In genomic region chr13:97239943-97240788, GRCh38 we compare ENCODE assay signal across 22 cellular contexts. TPM values are rescaled to one million over a fixed set of nuclear protein-coding genes. Genes with fewer than 3 reads are reported as not detected.
DNase-seq lines count a peak whose midpoint lies in the region; ATAC-seq and TF ChIP-seq lines count a peak whose summit lies in the region.
"Had no signal": no experiment of that assay in that cellular context is flagged by ENCODE, and none has a peak within 500 bp of the region (broad histone marks: within the 10 kb centered on the region; RNA-seq: fewer than 3 reads in every experiment).

No MANE protein-coding gene starts in this region.

- H3K36me3 ChIP-seq in breast epithelium, result no peaks in the 10 kb centered on the region
- H3K36me3 ChIP-seq in mammary epithelial cell (ENCODE audit: insufficient read depth, low read length), result no peaks in the 10 kb centered on the region
- H3K36me3 ChIP-seq in left ventricle myocardium inferior, result no peaks in the 10 kb centered on the region
- H3K36me3 ChIP-seq in osteoblast (ENCODE audit: insufficient read depth, low read length), result no peaks in the 10 kb centered on the region
- H3K36me3 ChIP-seq in upper lobe of right lung, result no peaks in the 10 kb centered on the region
- peaks cover 0 to 4% (median 0%) of the 10 kb centered on the region in 6 donors for H3K36me3 ChIP-seq in spleen

- WGBS in mammary epithelial cell (ENCODE audit: low coverage, missing lambda C conversion rate), result 60% methylated on average over 3 of the region's 3 CpGs
- WGBS in spleen, 5 donors, result 86 to 97% (median 93%) methylated on average over 3 of the region's 3 CpGs

- peaks cover 42% of the 10 kb centered on the region for H3K4me1 Mint-ChIP-seq in nephron progenitor cell

- H3K9me3 ChIP-seq in breast epithelium (no peaks in the 10 kb centered on the region), mammary epithelial cell (replicated peaks; ENCODE audit: insufficient read depth, low read length) (no peaks in the 10 kb centered on the region), left ventricle myocardium inferior (replicated peaks) (no peaks in the 10 kb centered on the region), osteoblast (ENCODE audit: low read depth, low read length) (no peaks in the 10 kb centered on the region), upper lobe of right lung (no peaks in the 10 kb centered on the region), spleen (no peaks in the 10 kb centered on the region)

- no peak for DNase-seq in breast epithelium (ENCODE audit: low spot score in 2 of 2)
- no peak for DNase-seq in mammary epithelial cell
- DNase-seq in left ventricle myocardium inferior, result no peak
- peak; percentile 59 for DNase-seq in osteoblast (ENCODE audit: insufficient read length, low spot score, missing footprints)
- no peak for DNase-seq in upper lobe of right lung
- DNase-seq in spleen, result no peak
- DNase-seq in T-helper 2 cell, result no peak
- no peak for DNase-seq in nephron progenitor cell
- DNase-seq: activated CD4-positive, alpha-beta T cell treated with anti-CD3 and anti-CD28 coated beads for 48 hours; activated T-cell treated with anti-CD3 and anti-CD28 coated beads, Interleukin-2, amount 50 U/mL, for 1 hour; DND-41; hippocampal formation; MV-4-11; NCI-H2171 treated with DMSO at 0.1 percent for 48 hours; NK-92 treated with Interleukin-12 subunit alpha and Interleukin-12 subunit beta, amount 100 ng/mL, for 24 hours; SHP77; T-helper 9 cell had no signal

- H3K79me2 ChIP-seq in mammary epithelial cell (ENCODE audit: insufficient read depth, low read length) (peaks cover 87% of the 10 kb centered on the region), osteoblast (ENCODE audit: insufficient read depth, low read length) (peaks cover 69% of the 10 kb centered on the region)

- H2AFZ ChIP-seq in mammary epithelial cell (ENCODE audit: low read depth, low read length), result no peak overlapping the region
- no peak overlapping the region for H2AFZ ChIP-seq in osteoblast (ENCODE audit: low read length)

- H3K4me3 ChIP-seq in breast epithelium (no peak overlapping the region), mammary epithelial cell (replicated peaks in 1 of 3; ENCODE audit: insufficient read depth in 1 of 3, low read depth in 2 of 3, low read length in 3 of 3) (no peak overlapping the region), left ventricle myocardium inferior (peak overlapping the region; percentile 5), osteoblast (ENCODE audit: insufficient read depth, low read length) (no peak overlapping the region), upper lobe of right lung (no peak overlapping the region), spleen (no peak overlapping the region)

- TF ChIP-seq POLR2A in breast epithelium (IDR thresholded peaks at IDR 0.05) (no peak), spleen (IDR thresholded peaks at IDR 0.05) (no peak)

- no peak overlapping the region for H3K9ac ChIP-seq in mammary epithelial cell (ENCODE audit: insufficient read depth, low read length)

- in situ Hi-C loops in mammary epithelial cell (cut with MboI; ENCODE audit: low sequenced_read_pairs in 2 of 2), result no loop called here

- no peaks in the 10 kb centered on the region for H4K20me1 ChIP-seq in mammary epithelial cell (ENCODE audit: insufficient read depth, low read length)
- peaks cover 49% of the 10 kb centered on the region for H4K20me1 ChIP-seq in osteoblast (ENCODE audit: insufficient read depth, low read length)

- H3K4me1 ChIP-seq in breast epithelium, result peaks cover 12 to 28% of the 10 kb centered on the region in 2 donors
- peaks cover 21% of the 10 kb centered on the region for H3K4me1 ChIP-seq in mammary epithelial cell (ENCODE audit: insufficient read depth, low read length)
- peaks cover 100% of the 10 kb centered on the region for H3K4me1 ChIP-seq in left ventricle myocardium inferior
- H3K4me1 ChIP-seq in osteoblast (ENCODE audit: insufficient read depth, low read length), result peaks cover 15% of the 10 kb centered on the region
- H3K4me1 ChIP-seq in upper lobe of right lung, result peaks cover 86% of the 10 kb centered on the region
- peaks cover 11 to 76% (median 40%) of the 10 kb centered on the region in 6 donors for H3K4me1 ChIP-seq in spleen

- TF ChIP-seq CTCF in breast epithelium (IDR thresholded peaks at IDR 0.05) (no peak), mammary epithelial cell (conservative IDR thresholded peaks at IDR 0.05 in 1 of 2, IDR thresholded peaks at IDR 0.05 in 1 of 2; ENCODE audit: extremely low read depth in 1 of 2, insufficient read depth in 1 of 2, low read depth in 1 of 2, low read length in 2 of 2) (no peak), left ventricle myocardium inferior (IDR thresholded peaks at IDR 0.05; ENCODE audit: borderline replicate concordance) (no peak), osteoblast (IDR thresholded peaks at IDR 0.05; ENCODE audit: extremely low read depth, low read depth, low read length) (no peak), upper lobe of right lung (IDR thresholded peaks at IDR 0.05) (no peak), spleen (IDR thresholded peaks at IDR 0.05 in 8 of 11, conservative IDR thresholded peaks at IDR 0.05 in 3 of 11) (no peak), nephron progenitor cell (IDR thresholded peaks at IDR 0.05) (no peak)

- peaks cover 20% of the 10 kb centered on the region for H3K36me3 Mint-ChIP-seq in nephron progenitor cell (ENCODE audit: low read depth)

- H3K4me2 ChIP-seq in mammary epithelial cell (ENCODE audit: insufficient read depth, low read depth, low read length) (no peak overlapping the region), osteoblast (ENCODE audit: insufficient read depth, low read length) (no peak overlapping the region)

- H3K27ac Mint-ChIP-seq in nephron progenitor cell, result no peak overlapping the region
- H3K27ac Mint-ChIP-seq: stimulated activated effector memory CD8-positive, alpha-beta T cell treated with anti-CD3 and anti-CD28 coated beads, Interleukin-12 subunit alpha, Interleukin-12 subunit beta, amount 100 ng/mL, for 72 hours had no signal

- no TSS peak for BruUV-seq in mammary epithelial cell (replicated peaks; lab: Mats Ljungman, UMichigan)

- dilution Hi-C loops in mammary epithelial cell (cut with HindIII; ENCODE audit: low sequenced_read_pairs), result loop anchor here (5.0 kb wide), 2 partner anchors 57 to 58 kb away; no protein-coding TSS in a partner anchor

- no peaks in the 10 kb centered on the region for H3K27me3 Mint-ChIP-seq in nephron progenitor cell (ENCODE audit: low read depth, poor library complexity)

- peaks cover 4% of the 10 kb centered on the region for H3K9me3 Mint-ChIP-seq in nephron progenitor cell
- H3K9me3 Mint-ChIP-seq: stimulated activated effector memory CD8-positive, alpha-beta T cell treated with anti-CD3 and anti-CD28 coated beads, Interleukin-12 subunit alpha, Interleukin-12 subunit beta, amount 100 ng/mL, for 72 hours had no signal

- ATAC-seq in upper lobe of right lung, result no peak
- ATAC-seq: HCT116; stimulated activated effector memory CD8-positive, alpha-beta T cell treated with anti-CD3 and anti-CD28 coated beads, Interleukin-12 subunit alpha, Interleukin-12 subunit beta, amount 100 ng/mL, for 72 hours had no signal

- intact Hi-C loops in breast epithelium (cut with DNase I; ENCODE audit: low total_unique reads) (no loop called here), mammary epithelial cell (cut with micrococcal nuclease) (no loop called here), left ventricle myocardium inferior (cut with micrococcal nuclease) (no loop called here), upper lobe of right lung (cut with DNase I) (no loop called here), spleen (cut with DNase I; ENCODE audit: low total_unique reads) (no loop called here)

- H3K27ac ChIP-seq in breast epithelium, result peak overlapping the region; percentile 74 to 84
- H3K27ac ChIP-seq in mammary epithelial cell (ENCODE audit: insufficient read depth, low read depth, low read length), result no peak overlapping the region
- peak overlapping the region; percentile 85 for H3K27ac ChIP-seq in left ventricle myocardium inferior (replicated peaks)
- no peak overlapping the region for H3K27ac ChIP-seq in osteoblast (ENCODE audit: low read depth, low read length)
- peak overlapping the region; percentile 49 for H3K27ac ChIP-seq in upper lobe of right lung
- H3K27ac ChIP-seq in spleen, result no peak overlapping the region
- H3K27ac ChIP-seq: 22Rv1, C4-2B, epithelial cell of prostate had no signal

- CTCF ChIA-PET in mammary epithelial cell (lab: Charles Lee; ENCODE audit: low non-redundant PET), result no interaction called here

- H3K27me3 ChIP-seq in breast epithelium (no peaks in the 10 kb centered on the region), mammary epithelial cell (ENCODE audit: insufficient read depth, low read length) (no peaks in the 10 kb centered on the region), left ventricle myocardium inferior (ENCODE audit: low read depth) (no peaks in the 10 kb centered on the region), osteoblast (ENCODE audit: insufficient read depth, low read length) (no peaks in the 10 kb centered on the region), upper lobe of right lung (no peaks in the 10 kb centered on the region), spleen (replicated peaks in 1 of 7) (peaks cover 0 to 58% (median 0%) of the 10 kb centered on the region in 7 donors)

- H3K4me3 Mint-ChIP-seq in nephron progenitor cell, result no peak overlapping the region
- H3K4me3 Mint-ChIP-seq: stimulated activated effector memory CD8-positive, alpha-beta T cell treated with anti-CD3 and anti-CD28 coated beads, Interleukin-12 subunit alpha, Interleukin-12 subunit beta, amount 100 ng/mL, for 72 hours had no signal

RNA-seq across cellular contexts. Expression of gene MBNL2, which starts 18.0 kb away (rescaled TPM):
- total RNA-seq in breast epithelium (100 to 1,000 TPM in 2 of 3 donors, 10 to 100 TPM in 1; 68.5 to 131 (median 120) TPM), mammary epithelial cell (100 to 1,000 TPM in 1 of 2 donors, 10 to 100 TPM in 1; 37.5 to 125 TPM), left ventricle myocardium inferior (76.5 TPM), osteoblast (66.0 and 69.8 TPM in 2 replicates), upper lobe of right lung (60.6 TPM), spleen (10 to 100 TPM; 28.2 to 56.3 (median 40.4) TPM)
- polyA plus RNA-seq in mammary epithelial cell (20.0 TPM), spleen (1 to 10 TPM; 7.0 to 7.7 (median 7.4) TPM)
- 33.9 TPM for polyA minus RNA-seq in mammary epithelial cell

Comparison
In these comparisons a context has a peak if more than half of its experiments do, and no peak if none do; other contexts are left out.
1. H3K27ac ChIP-seq: peak in breast epithelium (2 of 2), left ventricle myocardium inferior (single experiment) and upper lobe of right lung (single experiment); none in mammary epithelial cell (single experiment), osteoblast (single experiment) and spleen (0 of 8).